ENCODE assay signal across 30 cellular contexts in the genomic region with DNA sequence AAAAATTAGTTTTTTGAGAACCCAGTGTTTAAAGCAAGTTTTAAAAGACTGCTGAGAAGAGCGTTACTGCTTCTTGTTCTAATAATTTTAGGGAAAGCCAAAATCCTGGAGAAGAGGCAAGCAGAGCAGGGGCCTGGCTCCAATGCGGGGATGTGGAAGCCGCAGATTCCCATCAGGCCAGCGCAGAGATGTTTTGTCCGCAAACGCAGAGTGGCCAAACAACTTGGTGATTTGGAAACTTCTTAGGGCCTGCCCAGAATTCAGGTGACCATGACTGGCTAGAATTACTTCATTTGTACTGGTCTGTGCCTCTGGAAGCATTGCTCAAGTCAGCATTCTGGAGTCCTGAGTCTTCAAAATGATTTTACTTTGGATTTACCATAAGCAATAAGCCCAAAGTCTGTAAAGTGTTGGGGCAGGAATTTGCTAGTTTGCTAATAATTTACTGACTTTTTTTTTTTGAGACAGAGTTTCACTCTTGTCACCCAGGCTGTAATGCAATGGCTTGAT.
DNase-seq lines count a peak whose midpoint lies in the region; ATAC-seq, FAIRE-seq and TF ChIP-seq lines count a peak whose summit lies in the region.
"Had no signal": no experiment of that assay in that cellular context is flagged by ENCODE, and none has a peak within 500 bp of the region (broad histone marks: within the 10 kb centered on the region; RNA-seq: fewer than 3 reads in every experiment).

No MANE protein-coding gene starts in this region.

- H3K9ac ChIP-seq in HCT116 (ENCODE audit: low read length) (no peak overlapping the region; the same call in 1 of the 2 replicates), kidney (ENCODE audit: low read length in 2 of 2) (no peak overlapping the region), neural progenitor cell (no peak overlapping the region)

- POLR2A ChIA-PET in HCT116 (lab: Charles Lee): no interaction called here

- peaks cover 4% of the 10 kb centered on the region for H3K27me3 Mint-ChIP-seq in neural progenitor cell (ENCODE audit: insufficient read depth, low read depth)

- CTCF ChIA-PET in HCT116 (lab: Charles Lee): no interaction called here

- FAIRE-seq in kidney (lab: Jason Lieb, UNC): no peak
- FAIRE-seq: bronchial epithelial cell, GM12878, H1, RCC 7860 had no signal

- H3K9me3 ChIP-seq in HCT116 (ENCODE audit: control insufficient read depth in 1 of 2, insufficient read depth in 1 of 2, low read depth in 1 of 2, low read length in 2 of 2) (no peaks in the 10 kb centered on the region), kidney (ENCODE audit: control insufficient read depth in 1 of 2, low read length in 2 of 2) (no peaks in the 10 kb centered on the region), neural progenitor cell (ENCODE audit: low read depth) (no peaks in the 10 kb centered on the region), testis (no peaks in the 10 kb centered on the region)
- H3K9me3 ChIP-seq: esophagus squamous epithelium, right lobe of liver had no signal

- H3K4me3 ChIP-seq in HCT116 (replicated peaks in 1 of 2; ENCODE audit: low read depth in 1 of 2, low read length in 2 of 2) (no peak overlapping the region), kidney (ENCODE audit: low read length in 2 of 2) (no peak overlapping the region), neural progenitor cell (no peak overlapping the region), testis (no peak overlapping the region)
- H3K4me3 ChIP-seq: esophagus squamous epithelium, GM12878, right lobe of liver had no signal

- H4K20me1 ChIP-seq in HCT116 (ENCODE audit: insufficient read depth) (no peaks in the 10 kb centered on the region), neural progenitor cell (ENCODE audit: low read depth) (no peaks in the 10 kb centered on the region)

- WGBS in testis, 2 donors: 95 to 96% methylated on average over 6 of the region's 6 CpGs

- H3K4me3 Mint-ChIP-seq in neural progenitor cell: no peak overlapping the region
- H3K4me3 Mint-ChIP-seq: activated CD4-positive, alpha-beta memory T cell treated with anti-CD3 and anti-CD28 coated beads for 36 hours; activated naive CD4-positive, alpha-beta T cell treated with anti-CD3 and anti-CD28 coated beads, Interleukin-2, amount 10 ng/mL, durations not matched to agents 7 days and 5 days; activated T-helper 1 cell treated with anti-CD3 and anti-CD28 coated beads, Interleukin-12 subunit alpha, Interleukin-12 subunit beta, Interleukin-2, Interleukin-4 antibody, amounts not matched to agents 30 ng/mL and 10 ng/mL and 1 ng/mL, durations not matched to agents 14 hours and 24 hours and 36 hours; CD4-positive, alpha-beta T cell; neural crest cell; stimulated activated effector memory CD8-positive, alpha-beta T cell treated with anti-CD3 and anti-CD28 coated beads, Interleukin-12 subunit alpha, Interleukin-12 subunit beta, amount 100 ng/mL, for 72 hours had no signal

- peaks cover 5% of the 10 kb centered on the region for H3K36me3 Mint-ChIP-seq in neural progenitor cell
- H3K36me3 Mint-ChIP-seq: activated CD4-positive, alpha-beta memory T cell treated with anti-CD3 and anti-CD28 coated beads for 36 hours; activated naive CD4-positive, alpha-beta T cell treated with anti-CD3 and anti-CD28 coated beads, Interleukin-2, amount 10 ng/mL, durations not matched to agents 7 days and 5 days; stimulated activated effector memory CD8-positive, alpha-beta T cell treated with anti-CD3 and anti-CD28 coated beads, Interleukin-12 subunit alpha, Interleukin-12 subunit beta, amount 100 ng/mL, for 72 hours had no signal

- no peak overlapping the region for H3K27ac Mint-ChIP-seq in neural progenitor cell
- H3K27ac Mint-ChIP-seq: activated CD4-positive, alpha-beta memory T cell treated with anti-CD3 and anti-CD28 coated beads for 36 hours; activated naive CD4-positive, alpha-beta T cell treated with anti-CD3 and anti-CD28 coated beads, Interleukin-2, amount 10 ng/mL, durations not matched to agents 7 days and 5 days; activated T-helper 1 cell treated with anti-CD3 and anti-CD28 coated beads, Interleukin-12 subunit alpha, Interleukin-12 subunit beta, Interleukin-2, Interleukin-4 antibody, amounts not matched to agents 30 ng/mL and 10 ng/mL and 1 ng/mL, durations not matched to agents 14 hours and 24 hours and 36 hours; CD4-positive, alpha-beta T cell; stimulated activated effector memory CD8-positive, alpha-beta T cell treated with anti-CD3 and anti-CD28 coated beads, Interleukin-12 subunit alpha, Interleukin-12 subunit beta, amount 100 ng/mL, for 72 hours had no signal

- DNase-seq in HCT116 (ENCODE audit: low read depth, low spot score) (no peak), cerebellar cortex (ENCODE audit: low spot score) (peak; percentile 66), kidney (no peak), neural progenitor cell (ENCODE audit: low spot score) (no peak), testis (no peak)
- DNase-seq in activated effector memory CD4-positive, alpha-beta T cell treated with Interleukin-2 at 50 U/mL for 16 hours: no peak
- DNase-seq: activated CD4-positive, alpha-beta memory T cell treated with anti-CD3 and anti-CD28 coated beads for 36 hours; activated CD4-positive, CD25-positive, alpha-beta regulatory T cell; activated CD8-positive, alpha-beta memory T cell treated with anti-CD3 and anti-CD28 coated beads, Interleukin-2, amount 50 U/mL, for 4 hours; activated naive CD4-positive, alpha-beta T cell treated with anti-CD3 and anti-CD28 coated beads, Interleukin-2, amount 10 ng/mL, durations not matched to agents 7 days and 5 days; AML-193; amygdala; CD4-positive, alpha-beta T cell; cortex of kidney; esophagus squamous epithelium; islet precursor cell; NCI-H1092 treated with DMSO at 0.1 percent for 48 hours; NCI-H187; NCI-H524 treated with DMSO at 0.1 percent for 48 hours; posterior cingulate gyrus; right lobe of liver; stimulated activated CD4-positive, alpha-beta T cell treated with anti-CD3 and anti-CD28 coated beads, Interleukin-4, amount 100 ng/mL, for 24 hours had no signal

- TF ChIP-seq POLR2A in HCT116 (IDR thresholded peaks at IDR 0.05; ENCODE audit: borderline replicate concordance, extremely low read depth, insufficient read depth, insufficient read length): no peak
- TF ChIP-seq POLR2A in testis (IDR thresholded peaks at IDR 0.05): no peak

- no peaks in the 10 kb centered on the region for H3K36me3 ChIP-seq in HCT116 (ENCODE audit: control insufficient read depth in 1 of 2, insufficient read depth in 2 of 2, low read length in 2 of 2)
- H3K36me3 ChIP-seq in kidney (ENCODE audit: control insufficient read depth in 1 of 2, insufficient read depth in 2 of 2, low read length in 2 of 2): no peaks in the 10 kb centered on the region
- no peaks in the 10 kb centered on the region for H3K36me3 ChIP-seq in neural progenitor cell
- no peaks in the 10 kb centered on the region for H3K36me3 ChIP-seq in testis (ENCODE audit: low read depth, missing control alignments)
- H3K36me3 ChIP-seq: esophagus squamous epithelium, right lobe of liver had no signal

- BruUV-seq in HCT116 (replicated peaks; lab: Mats Ljungman, UMichigan): no TSS peak

- TF ChIP-seq RAD21 in HCT116 (IDR thresholded peaks at IDR 0.05; ENCODE audit: low read depth): no peak

- H3K9me3 Mint-ChIP-seq in neural progenitor cell: no peaks in the 10 kb centered on the region
- H3K9me3 Mint-ChIP-seq: activated CD4-positive, alpha-beta memory T cell treated with anti-CD3 and anti-CD28 coated beads for 36 hours; activated naive CD4-positive, alpha-beta T cell treated with anti-CD3 and anti-CD28 coated beads, Interleukin-2, amount 10 ng/mL, durations not matched to agents 7 days and 5 days; activated T-helper 1 cell treated with anti-CD3 and anti-CD28 coated beads, Interleukin-12 subunit alpha, Interleukin-12 subunit beta, Interleukin-2, Interleukin-4 antibody, amounts not matched to agents 30 ng/mL and 10 ng/mL and 1 ng/mL, durations not matched to agents 14 hours and 24 hours and 36 hours; CD4-positive, alpha-beta T cell; neural crest cell; stimulated activated effector memory CD8-positive, alpha-beta T cell treated with anti-CD3 and anti-CD28 coated beads, Interleukin-12 subunit alpha, Interleukin-12 subunit beta, amount 100 ng/mL, for 72 hours had no signal

- ATAC-seq in HCT116: no peak
- ATAC-seq in GM21723 (IDR thresholded peaks at IDR 0.05; ENCODE audit: unreplicated experiment): no peak
- ATAC-seq: GM12878; right lobe of liver; stimulated activated effector memory CD8-positive, alpha-beta T cell treated with anti-CD3 and anti-CD28 coated beads, Interleukin-12 subunit alpha, Interleukin-12 subunit beta, amount 100 ng/mL, for 72 hours had no signal

- RAD21 ChIA-PET in HCT116 (lab: Charles Lee; ENCODE audit: low non-redundant PET in 1 of 2, low total read pairs in 2 of 2, uncharacterized antibody in 2 of 2, unreplicated experiment in 2 of 2): no interaction called here

- H3K4me2 ChIP-seq in HCT116 (ENCODE audit: low read length): peak overlapping the region; percentile 88; the same call in 1 of the 2 replicates
- H3K4me2 ChIP-seq in neural progenitor cell: no peak overlapping the region

- peaks cover 52% of the 10 kb centered on the region for H3K4me1 Mint-ChIP-seq in neural progenitor cell
- H3K4me1 Mint-ChIP-seq: activated naive CD4-positive, alpha-beta T cell treated with anti-CD3 and anti-CD28 coated beads, Interleukin-2, amount 10 ng/mL, durations not matched to agents 7 days and 5 days had no signal

- intact Hi-C loops in HCT116 (cut with micrococcal nuclease): no loop called here
- intact Hi-C loops in kidney (cut with DNase I): no loop called here
- intact Hi-C loops in testis (cut with DNase I; ENCODE audit: low total_unique reads): no loop called here

- H3K27ac ChIP-seq in HCT116 (ENCODE audit: low read depth, low read length): peak overlapping the region; percentile 85; the same call in 1 of the 2 replicates
- H3K27ac ChIP-seq in kidney (ENCODE audit: low read depth in 2 of 2, low read length in 2 of 2): peak overlapping the region; percentile 45 to 84
- no peak overlapping the region for H3K27ac ChIP-seq in neural progenitor cell
- H3K27ac ChIP-seq in testis: no peak overlapping the region
- H3K27ac ChIP-seq: right lobe of liver had no signal

- H3K27me3 ChIP-seq in HCT116 (ENCODE audit: insufficient read depth, low read length): no peaks in the 10 kb centered on the region
- H3K27me3 ChIP-seq in neural progenitor cell: no peaks in the 10 kb centered on the region
- no peaks in the 10 kb centered on the region for H3K27me3 ChIP-seq in testis
- H3K27me3 ChIP-seq: esophagus squamous epithelium, right lobe of liver had no signal

- H3F3A ChIP-seq in neural progenitor cell (ENCODE audit: low read depth): no peaks in the 10 kb centered on the region

- no peaks in the 10 kb centered on the region for H3K79me2 ChIP-seq in HCT116 (ENCODE audit: insufficient read depth, low read length)
- H3K79me2 ChIP-seq in neural progenitor cell (ENCODE audit: low read depth): no peaks in the 10 kb centered on the region

- no peak overlapping the region for H2AFZ ChIP-seq in HCT116 (ENCODE audit: low read depth, low read length, poor library complexity, severe bottlenecking)
- H2AFZ ChIP-seq in neural progenitor cell (replicated peaks): no peak overlapping the region

- no peak for TF ChIP-seq CTCF in HCT116 (IDR thresholded peaks at IDR 0.05 in 2 of 3, conservative IDR thresholded peaks at IDR 0.05 in 1 of 3; ENCODE audit: borderline replicate concordance in 1 of 3, insufficient read depth in 1 of 3, low read depth in 2 of 3, low read length in 2 of 3)
- TF ChIP-seq CTCF in kidney (IDR thresholded peaks at IDR 0.05; ENCODE audit: borderline replicate concordance, extremely low read depth, insufficient read depth): no peak
- no peak for TF ChIP-seq CTCF in neural progenitor cell (IDR thresholded peaks at IDR 0.05)
- TF ChIP-seq CTCF in testis (IDR thresholded peaks at IDR 0.05): no peak

- peaks cover 76 to 90% of the 10 kb centered on the region in 2 experiments for H3K4me1 ChIP-seq in HCT116 (ENCODE audit: control insufficient read depth in 1 of 2, insufficient read depth in 2 of 2, low read length in 2 of 2)
- peaks cover 4 to 9% of the 10 kb centered on the region in 2 donors for H3K4me1 ChIP-seq in kidney (ENCODE audit: control insufficient read depth in 1 of 2, insufficient read depth in 1 of 2, low read depth in 1 of 2, low read length in 2 of 2)
- H3K4me1 ChIP-seq in neural progenitor cell: peaks cover 32% of the 10 kb centered on the region
- peaks cover 5% of the 10 kb centered on the region for H3K4me1 ChIP-seq in testis
- H3K4me1 ChIP-seq: right lobe of liver had no signal

- no peaks in the 10 kb centered on the region for H3K9me2 ChIP-seq in HCT116 (ENCODE audit: insufficient read depth)

Comparison
In these comparisons a context has a peak if more than half of its experiments do, and no peak if none do; other contexts are left out.
1. H3K27ac ChIP-seq: peak in HCT116 (single experiment) and kidney (2 of 2); none in neural progenitor cell (single experiment) and testis (0 of 2).